ENCODE assay signal across 8 cellular contexts in genomic region chr2:210476194-210477128, GRCh38. TPM values are rescaled to one million over a fixed set of nuclear protein-coding genes. Genes with fewer than 3 reads are reported as not detected.
DNase-seq lines count a peak whose midpoint lies in the region; ATAC-seq, FAIRE-seq and TF ChIP-seq lines count a peak whose summit lies in the region.

LANCL1 (minus strand) TSS chr2:210476759; CDS start chr2:210476396, 363 bp downstream.

- H3K4me1 ChIP-seq in BE2C, result no peaks in the 10 kb centered on the region; the same call in 1 of the 2 replicates

- peak; percentile 95 for FAIRE-seq in GM19239 (lab: Jason Lieb, UNC)

- POLR2A ChIA-PET in activated CD4-positive, alpha-beta T cell treated with anti-CD3 and anti-CD28 coated beads, Interleukin-2, amount 10 ng/mL, durations not matched to agents 7 days and 5 days (lab: Charles Lee), result no interaction called here

- peaks cover 41% of the 10 kb centered on the region for H3K4me1 Mint-ChIP-seq in activated CD4-positive, alpha-beta T cell treated with anti-CD3 and anti-CD28 coated beads, Interleukin-2, amount 10 ng/mL, durations not matched to agents 7 days and 5 days

- H3K27ac Mint-ChIP-seq in activated CD4-positive, alpha-beta T cell treated with anti-CD3 and anti-CD28 coated beads, Interleukin-2, amount 10 ng/mL, durations not matched to agents 7 days and 5 days, result peak within 1 kb of the TSS; percentile 98

- intact Hi-C loops in left colon (cut with DNase I, micrococcal nuclease), result no loop called here

- DNase-seq in BE2C (peak; percentile 89), GM19239 (ENCODE audit: insufficient read length, low spot score) (peak; percentile 84), NCI-H526 (lab: John Stamatoyannopoulos, UW) (peak; percentile 82 to 93), cortex of kidney (lab: John Stamatoyannopoulos, UW) (peak; percentile 30), left colon (peak; percentile 92)
- peak; percentile 88 for DNase-seq in activated CD4-positive, alpha-beta T cell treated with anti-CD3 and anti-CD28 coated beads, Interleukin-2, amount 10 ng/mL, durations not matched to agents 7 days and 5 days
- peak; percentile 86 for DNase-seq in stimulated activated CD4-positive, alpha-beta T cell treated with anti-CD3 and anti-CD28 coated beads, Interleukin-1b, Interleukin-23, amount 100 ng/mL, for 48 hours

- no peaks in the 10 kb centered on the region for H3K27me3 ChIP-seq in BE2C

- no peaks in the 10 kb centered on the region for H3K27me3 Mint-ChIP-seq in activated CD4-positive, alpha-beta T cell treated with anti-CD3 and anti-CD28 coated beads, Interleukin-2, amount 10 ng/mL, durations not matched to agents 7 days and 5 days

- peaks cover 9% of the 10 kb centered on the region for H3K36me3 Mint-ChIP-seq in activated CD4-positive, alpha-beta T cell treated with anti-CD3 and anti-CD28 coated beads, Interleukin-2, amount 10 ng/mL, durations not matched to agents 7 days and 5 days (ENCODE audit: low read depth)

- ATAC-seq in HG03457 (IDR thresholded peaks at IDR 0.05; ENCODE audit: unreplicated experiment) (peak; percentile 100), left colon (peak; percentile 100)

- H3K9me3 ChIP-seq in BE2C, result no peaks in the 10 kb centered on the region

- H3K9me3 Mint-ChIP-seq in activated CD4-positive, alpha-beta T cell treated with anti-CD3 and anti-CD28 coated beads, Interleukin-2, amount 10 ng/mL, durations not matched to agents 7 days and 5 days, result no peaks in the 10 kb centered on the region

- peak within 1 kb of the TSS; percentile 97 for H3K4me3 Mint-ChIP-seq in activated CD4-positive, alpha-beta T cell treated with anti-CD3 and anti-CD28 coated beads, Interleukin-2, amount 10 ng/mL, durations not matched to agents 7 days and 5 days

- CTCF ChIA-PET in activated CD4-positive, alpha-beta T cell treated with anti-CD3 and anti-CD28 coated beads, Interleukin-2, amount 10 ng/mL, durations not matched to agents 7 days and 5 days (lab: Charles Lee), result interaction anchor here (0.6 to 1.0 kb wide), 3 partner anchors 8 to 169 kb away, joined by 3 to 4 read pairs (median 3); no protein-coding TSS in a partner anchor

- peak within 1 kb of the TSS; percentile 80 for H3K4me3 ChIP-seq in BE2C (ENCODE audit: low read depth, low read length)

- TF ChIP-seq CTCF in BE2C (IDR thresholded peaks at IDR 0.05; ENCODE audit: low read depth, low read length), result no peak

- H3K36me3 ChIP-seq in BE2C, result peaks cover 4% of the 10 kb centered on the region

RNA-seq across cellular contexts. Expression of gene LANCL1, which starts in this region (rescaled TPM):
- 57.9 TPM for polyA plus RNA-seq in BE2C (2012; ENCODE audit: insufficient read depth, insufficient read length, low read depth)
- 10 to 100 TPM; 34.3 to 39.5 TPM for total RNA-seq in activated CD4-positive, alpha-beta T cell treated with anti-CD3 and anti-CD28 coated beads, Interleukin-2, amount 10 ng/mL, durations not matched to agents 7 days and 5 days
- 10 to 100 TPM; 20.0 to 25.2 TPM for total RNA-seq in left colon

Comparison
In these comparisons a context has a peak if more than half of its experiments do, and no peak if none do; other contexts are left out.
1. Peak in every context shown above with its lines: DNase-seq, ATAC-seq and H3K4me3 ChIP-seq.
2. DNase-seq: peak in every context shown above with its lines; median percentile 92 in left colon; 89 in BE2C; 88 in activated CD4-positive, alpha-beta T cell treated with anti-CD3 and anti-CD28 coated beads, Interleukin-2, amount 10 ng/mL, durations not matched to agents 7 days and 5 days; 88 in NCI-H526; 86 in stimulated activated CD4-positive, alpha-beta T cell treated with anti-CD3 and anti-CD28 coated beads, Interleukin-1b, Interleukin-23, amount 100 ng/mL, for 48 hours; 84 in GM19239; 30 in cortex of kidney.